In the genomic region with DNA sequence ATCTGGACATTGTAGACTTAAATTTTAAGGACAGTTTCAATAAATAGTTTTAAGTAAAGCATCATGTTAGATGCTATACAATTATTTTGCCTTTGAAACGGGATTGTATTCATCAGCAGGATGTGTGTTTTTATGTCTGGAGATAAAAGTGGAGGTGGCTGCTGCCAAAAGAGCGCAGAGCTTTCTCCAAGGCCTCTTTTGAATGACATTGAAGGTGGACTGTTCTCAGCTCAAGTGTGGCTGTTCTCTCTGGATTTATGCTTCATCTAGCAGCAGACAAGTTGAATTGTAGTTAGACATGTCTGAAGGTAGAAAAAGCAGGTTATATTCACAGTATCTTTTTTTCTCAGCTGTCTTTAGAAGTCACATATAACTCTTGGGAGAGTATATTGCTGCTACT, we compare ENCODE assay signal across 17 cellular contexts.
"Had no signal": no experiment of that assay in that cellular context is flagged by ENCODE, and none has a peak within 500 bp of the region (broad histone marks: within the 10 kb centered on the region; RNA-seq: fewer than 3 reads in every experiment).

No MANE protein-coding gene starts in this region.

- H3K36me3 ChIP-seq: SJSA1 had no signal

- H3K9ac ChIP-seq: KMS-11 had no signal

- H3K27ac ChIP-seq: KMS-11, SJSA1, SK-N-MC had no signal

- H3K4me2 ChIP-seq: KMS-11 had no signal

- H3K9me3 ChIP-seq: SJSA1 had no signal

- H3K4me3 ChIP-seq: K562, SJSA1, SK-N-MC had no signal

- DNase-seq: Kasumi-1, MM.1S, NCI-H1092 treated with DMSO at 0.1 percent for 48 hours, NCI-H1436, NCI-H187, NCI-H2029, NCI-H2081 treated with DMSO at 0.1 percent for 48 hours, NCI-H2227 treated with DMSO at 0.1 percent for 48 hours, NCI-H524, NCI-H748 treated with DMSO at 0.1 percent for 48 hours, Right ventricle myocardium superior, RPMI8226, SIG-M5 had no signal

- H3K27me3 ChIP-seq: SJSA1 had no signal
